ENCODE assay signal across 8 cellular contexts in genomic region chr6:31834704-31835375, GRCh38. TPM values are rescaled to one million over a fixed set of nuclear protein-coding genes. Genes with fewer than 3 reads are reported as not detected.
DNase-seq lines count a peak whose midpoint lies in the region; ATAC-seq lines count a peak whose summit lies in the region.

No MANE protein-coding gene starts in this region.

- no peaks in the 10 kb centered on the region for H3K27me3 ChIP-seq in mononuclear cell (ENCODE audit: insufficient read depth, low read length)

- peak overlapping the region; percentile 96 for H3K4me3 ChIP-seq in mononuclear cell (ENCODE audit: low read length)

- no peaks in the 10 kb centered on the region for H3K9me3 ChIP-seq in ES-I3 (ENCODE audit: control insufficient read depth, insufficient read depth, low read length)
- H3K9me3 ChIP-seq in mononuclear cell (ENCODE audit: low read depth, low read length), result no peaks in the 10 kb centered on the region

- ATAC-seq in HG03045 (IDR thresholded peaks at IDR 0.05; ENCODE audit: unreplicated experiment), result peak; percentile 32
- ATAC-seq in GM21528 (IDR thresholded peaks at IDR 0.05; ENCODE audit: low FRiP score, unreplicated experiment), result no peak

- peaks cover 39% of the 10 kb centered on the region for H3K36me3 ChIP-seq in ES-I3 (ENCODE audit: insufficient read depth, low read length)

- DNase-seq in NOMO-1 treated with DMSO at 0.1 percent for 48 hours (lab: John Stamatoyannopoulos, UW; ENCODE audit: unreplicated experiment) (peak; percentile 72), epidermal melanocyte (ENCODE audit: insufficient read length, low spot score) (peak; percentile 63)
- peak; percentile 77 for DNase-seq in activated CD8-positive, alpha-beta memory T cell treated with anti-CD3 and anti-CD28 coated beads, Interleukin-2, amount 50 U/mL, for 4 hours
- peak; percentile 52 to 63 for DNase-seq in stimulated activated CD8-positive, alpha-beta memory T cell treated with anti-CD3 and anti-CD28 coated beads, Interleukin-2, amount 100 ng/mL, for 1 hour (ENCODE audit: low read depth in 2 of 2)

- H3K4me1 ChIP-seq in ES-I3 (ENCODE audit: insufficient read depth, low read length), result peaks cover 17% of the 10 kb centered on the region
- H3K4me1 ChIP-seq in mononuclear cell (ENCODE audit: insufficient read depth, low read length), result peaks cover 79% of the 10 kb centered on the region

- H3K9ac ChIP-seq in ES-I3 (ENCODE audit: low read depth, low read length), result peak overlapping the region; percentile 100

RNA-seq across cellular contexts. Expression of gene HSPA1B, which starts 7.3 kb away (rescaled TPM):
- total RNA-seq in mononuclear cell, result 13.3 TPM

RNA-seq across cellular contexts. Expression of gene HSPA1A, which starts 19.5 kb away (rescaled TPM):
- 16.6 TPM for total RNA-seq in mononuclear cell

RNA-seq across cellular contexts. Expression of gene HSPA1L, which starts 19.8 kb away (rescaled TPM):
- 2.7 TPM for total RNA-seq in mononuclear cell

RNA-seq across cellular contexts. Expression of gene NEU1, which starts 27.8 kb away (rescaled TPM):
- 19.4 TPM for total RNA-seq in mononuclear cell

RNA-seq across cellular contexts. Expression of gene LSM2, which starts 28.1 kb away (rescaled TPM):
- total RNA-seq in mononuclear cell, result 15.4 TPM
